1 cellular context compared by ENCODE assay signal in the genomic region with DNA sequence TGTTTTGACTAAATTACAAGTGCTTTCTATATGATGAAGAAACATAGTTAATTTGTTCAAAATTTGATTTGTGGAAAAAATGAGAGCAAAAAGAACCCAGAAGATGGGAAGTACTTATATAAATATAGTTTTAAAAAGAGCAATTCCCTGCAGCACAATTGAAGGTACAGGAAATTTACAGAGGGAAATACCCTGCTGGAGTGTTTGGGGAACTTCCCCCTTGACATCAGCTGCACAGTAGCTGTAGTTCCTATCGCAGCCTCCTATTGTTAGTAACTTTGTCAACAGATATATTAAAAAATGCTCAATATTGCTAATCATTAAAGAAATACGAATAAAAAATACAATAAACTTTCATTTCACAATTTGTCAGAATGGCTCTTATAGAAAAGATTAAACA.
TF ChIP-seq lines count a peak whose summit lies in the region.

No MANE protein-coding gene starts in this region.

TF ChIP-seq in GM12878, 131 proteins besides CTCF, POLR2A, EP300 and RAD21 (continued from another document):
- TF ChIP-seq, protein P1, sequence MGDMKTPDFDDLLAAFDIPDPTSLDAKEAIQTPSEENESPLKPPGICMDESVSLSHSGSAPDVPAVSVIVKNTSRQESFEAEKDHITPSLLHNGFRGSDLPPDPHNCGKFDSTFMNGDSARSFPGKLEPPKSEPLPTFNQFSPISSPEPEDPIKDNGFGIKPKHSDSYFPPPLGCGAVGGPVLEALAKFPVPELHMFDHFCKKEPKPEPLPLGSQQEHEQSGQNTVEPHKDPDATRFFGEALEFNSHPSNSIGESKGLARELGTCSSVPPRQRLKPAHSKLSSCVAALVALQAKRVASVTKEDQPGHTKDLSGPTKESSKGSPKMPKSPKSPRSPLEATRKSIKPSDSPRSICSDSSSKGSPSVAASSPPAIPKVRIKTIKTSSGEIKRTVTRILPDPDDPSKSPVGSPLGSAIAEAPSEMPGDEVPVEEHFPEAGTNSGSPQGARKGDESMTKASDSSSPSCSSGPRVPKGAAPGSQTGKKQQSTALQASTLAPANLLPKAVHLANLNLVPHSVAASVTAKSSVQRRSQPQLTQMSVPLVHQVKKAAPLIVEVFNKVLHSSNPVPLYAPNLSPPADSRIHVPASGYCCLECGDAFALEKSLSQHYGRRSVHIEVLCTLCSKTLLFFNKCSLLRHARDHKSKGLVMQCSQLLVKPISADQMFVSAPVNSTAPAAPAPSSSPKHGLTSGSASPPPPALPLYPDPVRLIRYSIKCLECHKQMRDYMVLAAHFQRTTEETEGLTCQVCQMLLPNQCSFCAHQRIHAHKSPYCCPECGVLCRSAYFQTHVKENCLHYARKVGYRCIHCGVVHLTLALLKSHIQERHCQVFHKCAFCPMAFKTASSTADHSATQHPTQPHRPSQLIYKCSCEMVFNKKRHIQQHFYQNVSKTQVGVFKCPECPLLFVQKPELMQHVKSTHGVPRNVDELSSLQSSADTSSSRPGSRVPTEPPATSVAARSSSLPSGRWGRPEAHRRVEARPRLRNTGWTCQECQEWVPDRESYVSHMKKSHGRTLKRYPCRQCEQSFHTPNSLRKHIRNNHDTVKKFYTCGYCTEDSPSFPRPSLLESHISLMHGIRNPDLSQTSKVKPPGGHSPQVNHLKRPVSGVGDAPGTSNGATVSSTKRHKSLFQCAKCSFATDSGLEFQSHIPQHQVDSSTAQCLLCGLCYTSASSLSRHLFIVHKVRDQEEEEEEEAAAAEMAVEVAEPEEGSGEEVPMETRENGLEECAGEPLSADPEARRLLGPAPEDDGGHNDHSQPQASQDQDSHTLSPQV (IDR thresholded peaks at IDR 0.05) = no peak
- TF ChIP-seq BCL11A (IDR thresholded peaks at IDR 0.05; ENCODE audit: low read depth, low read length) = no peak
- TF ChIP-seq ZNF207 (IDR thresholded peaks at IDR 0.05; ENCODE audit: borderline replicate concordance) = no peak
- TF ChIP-seq PML (IDR thresholded peaks at IDR 0.05; ENCODE audit: low read length) = no peak
- no peak for TF ChIP-seq KLF5 (IDR thresholded peaks at IDR 0.05; ENCODE audit: partially characterized antibody)
- no peak for TF ChIP-seq CEBPB (IDR thresholded peaks at IDR 0.05; ENCODE audit: borderline replicate concordance in 1 of 2, low read depth in 2 of 2, low read length in 2 of 2)
- no peak for TF ChIP-seq KAT2A (conservative IDR thresholded peaks at IDR 0.05; ENCODE audit: control insufficient read depth, low read depth, low read length)
- TF ChIP-seq SREBF2 (IDR thresholded peaks at IDR 0.05; ENCODE audit: low read length) = no peak
- TF ChIP-seq, protein P2, sequence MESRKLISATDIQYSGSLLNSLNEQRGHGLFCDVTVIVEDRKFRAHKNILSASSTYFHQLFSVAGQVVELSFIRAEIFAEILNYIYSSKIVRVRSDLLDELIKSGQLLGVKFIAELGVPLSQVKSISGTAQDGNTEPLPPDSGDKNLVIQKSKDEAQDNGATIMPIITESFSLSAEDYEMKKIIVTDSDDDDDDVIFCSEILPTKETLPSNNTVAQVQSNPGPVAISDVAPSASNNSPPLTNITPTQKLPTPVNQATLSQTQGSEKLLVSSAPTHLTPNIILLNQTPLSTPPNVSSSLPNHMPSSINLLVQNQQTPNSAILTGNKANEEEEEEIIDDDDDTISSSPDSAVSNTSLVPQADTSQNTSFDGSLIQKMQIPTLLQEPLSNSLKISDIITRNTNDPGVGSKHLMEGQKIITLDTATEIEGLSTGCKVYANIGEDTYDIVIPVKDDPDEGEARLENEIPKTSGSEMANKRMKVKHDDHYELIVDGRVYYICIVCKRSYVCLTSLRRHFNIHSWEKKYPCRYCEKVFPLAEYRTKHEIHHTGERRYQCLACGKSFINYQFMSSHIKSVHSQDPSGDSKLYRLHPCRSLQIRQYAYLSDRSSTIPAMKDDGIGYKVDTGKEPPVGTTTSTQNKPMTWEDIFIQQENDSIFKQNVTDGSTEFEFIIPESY (IDR thresholded peaks at IDR 0.05) = no peak
- TF ChIP-seq HDAC6 (IDR thresholded peaks at IDR 0.05; ENCODE audit: unreplicated experiment) = no peak
- TF ChIP-seq, protein P3, sequence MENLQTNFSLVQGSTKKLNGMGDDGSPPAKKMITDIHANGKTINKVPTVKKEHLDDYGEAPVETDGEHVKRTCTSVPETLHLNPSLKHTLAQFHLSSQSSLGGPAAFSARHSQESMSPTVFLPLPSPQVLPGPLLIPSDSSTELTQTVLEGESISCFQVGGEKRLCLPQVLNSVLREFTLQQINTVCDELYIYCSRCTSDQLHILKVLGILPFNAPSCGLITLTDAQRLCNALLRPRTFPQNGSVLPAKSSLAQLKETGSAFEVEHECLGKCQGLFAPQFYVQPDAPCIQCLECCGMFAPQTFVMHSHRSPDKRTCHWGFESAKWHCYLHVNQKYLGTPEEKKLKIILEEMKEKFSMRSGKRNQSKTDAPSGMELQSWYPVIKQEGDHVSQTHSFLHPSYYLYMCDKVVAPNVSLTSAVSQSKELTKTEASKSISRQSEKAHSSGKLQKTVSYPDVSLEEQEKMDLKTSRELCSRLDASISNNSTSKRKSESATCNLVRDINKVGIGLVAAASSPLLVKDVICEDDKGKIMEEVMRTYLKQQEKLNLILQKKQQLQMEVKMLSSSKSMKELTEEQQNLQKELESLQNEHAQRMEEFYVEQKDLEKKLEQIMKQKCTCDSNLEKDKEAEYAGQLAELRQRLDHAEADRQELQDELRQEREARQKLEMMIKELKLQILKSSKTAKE (IDR thresholded peaks at IDR 0.05; ENCODE audit: low read depth, poor library complexity, severe bottlenecking) = no peak
- TF ChIP-seq NFIC (IDR thresholded peaks at IDR 0.05; ENCODE audit: low read depth, low read length) = peak; percentile 64; the same call in 1 of the 2 replicates
- TF ChIP-seq HDAC2 (IDR thresholded peaks at IDR 0.05) = no peak
- TF ChIP-seq, protein P4, sequence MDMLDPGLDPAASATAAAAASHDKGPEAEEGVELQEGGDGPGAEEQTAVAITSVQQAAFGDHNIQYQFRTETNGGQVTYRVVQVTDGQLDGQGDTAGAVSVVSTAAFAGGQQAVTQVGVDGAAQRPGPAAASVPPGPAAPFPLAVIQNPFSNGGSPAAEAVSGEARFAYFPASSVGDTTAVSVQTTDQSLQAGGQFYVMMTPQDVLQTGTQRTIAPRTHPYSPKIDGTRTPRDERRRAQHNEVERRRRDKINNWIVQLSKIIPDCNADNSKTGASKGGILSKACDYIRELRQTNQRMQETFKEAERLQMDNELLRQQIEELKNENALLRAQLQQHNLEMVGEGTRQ (IDR thresholded peaks at IDR 0.05; ENCODE audit: borderline replicate concordance, low read depth, low read length) = no peak
